In genomic region chr19:42168206-42168605, GRCh38 we compare ENCODE assay signal across 20 cellular contexts. TPM values are rescaled to one million over a fixed set of nuclear protein-coding genes. Genes with fewer than 3 reads are reported as not detected.
DNase-seq lines count a peak whose midpoint lies in the region; ATAC-seq, FAIRE-seq and TF ChIP-seq lines count a peak whose summit lies in the region.
"Had no signal": no experiment of that assay in that cellular context is flagged by ENCODE, and none has a peak within 500 bp of the region (broad histone marks: within the 10 kb centered on the region; RNA-seq: fewer than 3 reads in every experiment).

No MANE protein-coding gene starts in this region.

- H3K4me3 ChIP-seq in bronchial epithelial cell (ENCODE audit: low read depth, low read length): no peak overlapping the region
- H3K4me3 ChIP-seq in neuronal stem cell (ENCODE audit: low read length in 2 of 2): no peak overlapping the region
- H3K4me3 ChIP-seq in heart left ventricle: no peak overlapping the region
- H3K4me3 ChIP-seq: GM23338 had no signal

- TF ChIP-seq CTCF in bronchial epithelial cell (IDR thresholded peaks at IDR 0.05; ENCODE audit: insufficient read depth, low read length, severe bottlenecking): no peak
- TF ChIP-seq CTCF in heart left ventricle (IDR thresholded peaks at IDR 0.05): no peak

- H3K23ac ChIP-seq in neuronal stem cell (ENCODE audit: low read depth, low read length, poor library complexity): no peak overlapping the region

- H2BK15ac ChIP-seq in neuronal stem cell (ENCODE audit: low read length): no peak overlapping the region

- no peak overlapping the region for H3K27ac ChIP-seq in neuronal stem cell (replicated peaks; ENCODE audit: low read length)
- no peak overlapping the region for H3K27ac ChIP-seq in heart left ventricle

- peaks cover 5% of the 10 kb centered on the region for H3K4me1 Mint-ChIP-seq in stimulated activated naive CD8-positive, alpha-beta T cell treated with anti-CD3 and anti-CD28 coated beads, Interleukin-15, amount 100 ng/mL, for 72 hours
- H3K4me1 Mint-ChIP-seq: CD4-positive, alpha-beta memory T cell; GM23338; H9 had no signal

- H2BK120ac ChIP-seq in neuronal stem cell (ENCODE audit: low read depth, low read length): peak overlapping the region; percentile 19

- no peaks in the 10 kb centered on the region for H3K9me3 Mint-ChIP-seq in stimulated activated naive CD8-positive, alpha-beta T cell treated with anti-CD3 and anti-CD28 coated beads, Interleukin-15, amount 100 ng/mL, for 72 hours
- H3K9me3 Mint-ChIP-seq: CD4-positive, alpha-beta memory T cell; GM23338; H9 had no signal

- no peak overlapping the region for H2BK5ac ChIP-seq in neuronal stem cell (ENCODE audit: low read length)

- H3K14ac ChIP-seq in neuronal stem cell (ENCODE audit: low read length): no peak overlapping the region

- DNase-seq in stimulated activated naive CD8-positive, alpha-beta T cell treated with anti-CD3 and anti-CD28 coated beads, Interleukin-15, Interleukin-2, amounts not matched to agents 100 U/mL and 50 U/mL, for 24 hours: no peak
- no peak for DNase-seq in stimulated activated naive CD8-positive, alpha-beta T cell treated with anti-CD3 and anti-CD28 coated beads, Interleukin-15, amount 100 ng/mL, for 72 hours
- DNase-seq in bronchial epithelial cell (ENCODE audit: low read depth): peak; percentile 25
- no peak for DNase-seq in neuronal stem cell (ENCODE audit: low spot score)
- DNase-seq in heart left ventricle: no peak
- DNase-seq: C1 segment of cervical spinal cord; Calu3; CD4-positive, alpha-beta memory T cell; COR-L47; DMS53; DMS79 treated with DMSO at 0.1 percent for 48 hours; GF-D8; H9 had no signal

- peaks cover 2% of the 10 kb centered on the region for H3K27me3 ChIP-seq in bronchial epithelial cell (ENCODE audit: control insufficient read depth, insufficient read depth, low read length)
- H3K27me3 ChIP-seq in neuronal stem cell (ENCODE audit: control insufficient read depth in 3 of 3, insufficient read depth in 3 of 3, low read depth in 1 of 3, low read length in 3 of 3): peaks cover 0 to 46% (median 4%) of the 10 kb centered on the region in 3 experiments
- peaks cover 0 to 2% (median 0%) of the 10 kb centered on the region in 9 donors for H3K27me3 ChIP-seq in heart left ventricle

- no peak for FAIRE-seq in bronchial epithelial cell (lab: Jason Lieb, UNC)
- FAIRE-seq: GM12891, GM18507 had no signal

- no peak overlapping the region for H3K4me2 ChIP-seq in neuronal stem cell (ENCODE audit: insufficient read depth, low read length, poor library complexity, severe bottlenecking)
- H3K4me2 ChIP-seq: GM23338 had no signal

- no peak overlapping the region for H2AFZ ChIP-seq in neuronal stem cell (ENCODE audit: low read length)
- H2AFZ ChIP-seq: GM23338 had no signal

- no peak overlapping the region for H3K9ac ChIP-seq in neuronal stem cell (ENCODE audit: low read depth, low read length, poor library complexity)

- H3K4me1 ChIP-seq in neuronal stem cell (ENCODE audit: control insufficient read depth in 2 of 2, insufficient read depth in 1 of 2, low read depth in 1 of 2, low read length in 2 of 2) (peaks cover 10 to 39% of the 10 kb centered on the region in 2 donors), heart left ventricle (no peaks in the 10 kb centered on the region)

- no peak for TF ChIP-seq POLR2A in heart left ventricle (IDR thresholded peaks at IDR 0.05)

- H2BK12ac ChIP-seq in neuronal stem cell (ENCODE audit: low read length): no peak overlapping the region

- WGBS in neuronal stem cell (ENCODE audit: extremely low coverage in 2 of 2, insufficient read length in 2 of 2, insufficient replicate concordance in 1 of 2), 2 donors: no CpG with 5 or more reads among the region's 3 CpGs
- 64 to 83% (median 68%) methylated on average over 2 to 3 of the region's 3 CpGs for WGBS in heart left ventricle, 4 donors

- intact Hi-C loops in heart left ventricle (cut with DNase I): no loop called here

- no peak overlapping the region for H4K91ac ChIP-seq in neuronal stem cell (ENCODE audit: low read depth, low read length, poor library complexity)

- H3K4ac ChIP-seq in neuronal stem cell (ENCODE audit: low read length): no peak overlapping the region

- H3K79me1 ChIP-seq in neuronal stem cell (ENCODE audit: low read depth, low read length): no peaks in the 10 kb centered on the region

- H3K9me3 ChIP-seq in neuronal stem cell (replicated peaks in 1 of 2; ENCODE audit: control insufficient read depth in 2 of 2, insufficient read depth in 1 of 2, low read depth in 1 of 2, low read length in 2 of 2): no peaks in the 10 kb centered on the region
- H3K9me3 ChIP-seq in heart left ventricle: no peaks in the 10 kb centered on the region

- no peaks in the 10 kb centered on the region for H3K27me3 Mint-ChIP-seq in stimulated activated naive CD8-positive, alpha-beta T cell treated with anti-CD3 and anti-CD28 coated beads, Interleukin-15, amount 100 ng/mL, for 72 hours
- H3K27me3 Mint-ChIP-seq: CD4-positive, alpha-beta memory T cell had no signal

- ATAC-seq in stimulated activated naive CD8-positive, alpha-beta T cell treated with anti-CD3 and anti-CD28 coated beads, Interleukin-15, Interleukin-2, amounts not matched to agents 100 U/mL and 50 U/mL, for 24 hours: peak; percentile 28
- no peak for ATAC-seq in stimulated activated naive CD8-positive, alpha-beta T cell treated with anti-CD3 and anti-CD28 coated beads, Interleukin-15, amount 100 ng/mL, for 72 hours
- ATAC-seq in heart left ventricle (no peak), HG03139 (IDR thresholded peaks at IDR 0.05; ENCODE audit: unreplicated experiment) (no peak)
- ATAC-seq: GM23338, HCT116 had no signal

- H3K4me3 Mint-ChIP-seq in stimulated activated naive CD8-positive, alpha-beta T cell treated with anti-CD3 and anti-CD28 coated beads, Interleukin-15, amount 100 ng/mL, for 72 hours: no peak overlapping the region
- H3K4me3 Mint-ChIP-seq: CD4-positive, alpha-beta memory T cell; GM23338; H9 had no signal

- H3K36me3 ChIP-seq in bronchial epithelial cell (ENCODE audit: control insufficient read depth, insufficient read depth, low read length): no peaks in the 10 kb centered on the region
- no peaks in the 10 kb centered on the region for H3K36me3 ChIP-seq in neuronal stem cell (replicated peaks in 1 of 2; ENCODE audit: control insufficient read depth in 2 of 2, insufficient read depth in 2 of 2, low read length in 2 of 2)
- no peaks in the 10 kb centered on the region for H3K36me3 ChIP-seq in heart left ventricle

- no peak overlapping the region for H4K8ac ChIP-seq in neuronal stem cell (ENCODE audit: low read depth, low read length)

- no peak overlapping the region for H3K18ac ChIP-seq in neuronal stem cell (ENCODE audit: low read length)

- peak overlapping the region in 1 of 2 donors; percentile 51 for H3K27ac Mint-ChIP-seq in stimulated activated naive CD8-positive, alpha-beta T cell treated with anti-CD3 and anti-CD28 coated beads, Interleukin-15, amount 100 ng/mL, for 72 hours
- H3K27ac Mint-ChIP-seq: GM23338 had no signal

- H2AK5ac ChIP-seq in neuronal stem cell (ENCODE audit: low read depth, low read length): no peak overlapping the region

RNA-seq across cellular contexts. Expression of gene POU2F2, which starts 36.0 kb away (rescaled TPM):
- total RNA-seq in bronchial epithelial cell (0.26 and 0.53 TPM in 2 replicates), heart left ventricle (10 to 100 TPM in 1 of 9 donors, 1 to 10 TPM in 1, under 1 TPM in 7; 0.16 to 10.1 (median 0.50) TPM)
- polyA plus RNA-seq in neuronal stem cell (2013, experiment 1 of 2): 2.4 TPM
- 2.5 TPM for polyA plus RNA-seq in neuronal stem cell (2013, experiment 2 of 2)
- polyA plus RNA-seq in heart left ventricle: under 1 TPM; 0.61 to 0.69 TPM
- total RNA-seq: A172, G401 had no signal

RNA-seq across cellular contexts. Expression of gene DEDD2, which starts 49.3 kb away (rescaled TPM):
- 27.1 and 28.7 TPM in 2 replicates for total RNA-seq in bronchial epithelial cell
- 29.2 TPM for polyA plus RNA-seq in neuronal stem cell (2013, experiment 1 of 2)
- 27.6 TPM for polyA plus RNA-seq in neuronal stem cell (2013, experiment 2 of 2)
- total RNA-seq in heart left ventricle: 10 to 100 TPM; 11.1 to 24.1 (median 17.2) TPM
- 10 to 100 TPM; 12.6 to 18.3 TPM for polyA plus RNA-seq in heart left ventricle

RNA-seq across cellular contexts. Expression of gene ZNF526, which starts 51.9 kb away (rescaled TPM):
- 7.8 and 11.1 TPM in 2 replicates for total RNA-seq in bronchial epithelial cell
- polyA plus RNA-seq in neuronal stem cell (2013, experiment 1 of 2): 5.4 TPM
- polyA plus RNA-seq in neuronal stem cell (2013, experiment 2 of 2): 5.2 TPM
- total RNA-seq in heart left ventricle: 1 to 10 TPM; 3.9 to 7.2 (median 5.8) TPM
- polyA plus RNA-seq in heart left ventricle: 1 to 10 TPM; 3.3 to 5.4 TPM
